Comparison of ENCODE assay signal across 10 cellular contexts in the genomic region with DNA sequence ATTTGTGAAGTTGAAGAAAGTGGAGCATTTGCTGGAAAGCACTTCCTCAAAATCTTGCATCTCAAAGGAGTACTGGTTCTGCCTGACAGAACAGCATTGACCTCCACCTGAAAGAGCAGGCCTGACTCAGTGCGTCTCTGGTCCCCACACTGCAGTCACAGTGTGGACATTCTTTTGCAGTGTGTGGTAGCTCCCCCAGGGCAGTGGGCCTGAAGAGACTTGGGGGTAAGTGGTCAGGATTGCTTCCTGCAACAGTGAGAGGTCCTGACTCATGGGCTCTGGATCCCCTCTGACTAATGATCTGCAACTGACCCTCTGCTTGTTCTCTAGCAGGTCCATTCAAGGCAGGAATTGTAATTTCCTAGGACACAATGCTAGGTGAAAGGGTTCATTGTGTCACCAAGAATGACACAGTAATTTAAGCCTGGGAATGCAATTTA.
A peak's percentile ranks its signal among the peaks of the same experiment; 100 is the strongest.
DNase-seq lines count a peak whose midpoint lies in the region; ATAC-seq, FAIRE-seq and TF ChIP-seq lines count a peak whose summit lies in the region.
"Had no signal": no experiment of that assay in that cellular context is flagged by ENCODE, and none has a peak within 500 bp of the region (broad histone marks: within the 10 kb centered on the region; RNA-seq: fewer than 3 reads in every experiment).

No MANE protein-coding gene starts in this region.

- FAIRE-seq in H54 (lab: Jason Lieb, UNC), result peak; percentile 100

- WGBS in HUES64, result 86% methylated on average over 1 of the region's 1 CpG

- H3K4me3 ChIP-seq in GM12865 (ENCODE audit: low read depth, low read length), result no peak overlapping the region
- no peak overlapping the region for H3K4me3 ChIP-seq in HUES64 (ENCODE audit: low read length)
- H3K4me3 ChIP-seq: left lung had no signal

- peak overlapping the region; percentile 64; the same call in 1 of the 2 replicates for H3K27ac ChIP-seq in HUES64 (ENCODE audit: low read depth, low read length)
- H3K27ac ChIP-seq in foreskin keratinocyte, result no peak overlapping the region
- H3K27ac ChIP-seq: left lung had no signal

- peak; percentile 63 for ATAC-seq in foreskin keratinocyte
- ATAC-seq in GM21786 (IDR thresholded peaks at IDR 0.05; ENCODE audit: unreplicated experiment), result no peak
- ATAC-seq: left lung had no signal

- TF ChIP-seq POLR2A in H54 (IDR thresholded peaks at IDR 0.05; ENCODE audit: low read depth, low read length), result no peak

- no peak overlapping the region for H3K9ac ChIP-seq in HUES64 (ENCODE audit: low read depth, low read length)

- H3K4me1 ChIP-seq in HUES64 (ENCODE audit: insufficient read depth, low read length) (peaks cover 44% of the 10 kb centered on the region), foreskin keratinocyte (peaks cover 23% of the 10 kb centered on the region)
- H3K4me1 ChIP-seq: left lung had no signal

- H3K27me3 ChIP-seq in HUES64 (ENCODE audit: insufficient read depth, low read length), result no peaks in the 10 kb centered on the region
- no peaks in the 10 kb centered on the region for H3K27me3 ChIP-seq in foreskin keratinocyte
- H3K27me3 ChIP-seq: left lung had no signal

- TF ChIP-seq CTCF in GM12865 (IDR thresholded peaks at IDR 0.05; ENCODE audit: insufficient read depth, low read depth, low read length, missing control alignments), result no peak
- no peak for TF ChIP-seq CTCF in foreskin keratinocyte (conservative IDR thresholded peaks at IDR 0.05)

- H3K9me3 ChIP-seq in HUES64 (ENCODE audit: insufficient read depth, low read depth, low read length), result peaks cover 3% of the 10 kb centered on the region; the same call in 1 of the 2 replicates

- H3K36me3 ChIP-seq in HUES64 (ENCODE audit: insufficient read depth, low read length), result no peaks in the 10 kb centered on the region
- H3K36me3 ChIP-seq: left lung had no signal

- DNase-seq in GM12865 (ENCODE audit: low read depth), result peak; percentile 18
- DNase-seq in H54 (ENCODE audit: insufficient read length, low spot score), result peak; percentile 76
- DNase-seq in foreskin keratinocyte, result peak; percentile 32 to 65
- no peak for DNase-seq in GM19240 (ENCODE audit: insufficient read length, low spot score)
- DNase-seq in 8988T, result no peak
- DNase-seq in iPS-NIHi11 (ENCODE audit: low spot score), result no peak
- DNase-seq: left lung, NCI-H2171 treated with DMSO at 0.1 percent for 48 hours had no signal

Comparison
In these comparisons a context has a peak if more than half of its experiments do, and no peak if none do; other contexts are left out.
1. DNase-seq: peak in GM12865 (single experiment), H54 (single experiment) and foreskin keratinocyte (2 of 2); none in GM19240 (single experiment), 8988T (single experiment) and iPS-NIHi11 (single experiment).